ENCODE assay signal across 1 cellular context in the genomic region with DNA sequence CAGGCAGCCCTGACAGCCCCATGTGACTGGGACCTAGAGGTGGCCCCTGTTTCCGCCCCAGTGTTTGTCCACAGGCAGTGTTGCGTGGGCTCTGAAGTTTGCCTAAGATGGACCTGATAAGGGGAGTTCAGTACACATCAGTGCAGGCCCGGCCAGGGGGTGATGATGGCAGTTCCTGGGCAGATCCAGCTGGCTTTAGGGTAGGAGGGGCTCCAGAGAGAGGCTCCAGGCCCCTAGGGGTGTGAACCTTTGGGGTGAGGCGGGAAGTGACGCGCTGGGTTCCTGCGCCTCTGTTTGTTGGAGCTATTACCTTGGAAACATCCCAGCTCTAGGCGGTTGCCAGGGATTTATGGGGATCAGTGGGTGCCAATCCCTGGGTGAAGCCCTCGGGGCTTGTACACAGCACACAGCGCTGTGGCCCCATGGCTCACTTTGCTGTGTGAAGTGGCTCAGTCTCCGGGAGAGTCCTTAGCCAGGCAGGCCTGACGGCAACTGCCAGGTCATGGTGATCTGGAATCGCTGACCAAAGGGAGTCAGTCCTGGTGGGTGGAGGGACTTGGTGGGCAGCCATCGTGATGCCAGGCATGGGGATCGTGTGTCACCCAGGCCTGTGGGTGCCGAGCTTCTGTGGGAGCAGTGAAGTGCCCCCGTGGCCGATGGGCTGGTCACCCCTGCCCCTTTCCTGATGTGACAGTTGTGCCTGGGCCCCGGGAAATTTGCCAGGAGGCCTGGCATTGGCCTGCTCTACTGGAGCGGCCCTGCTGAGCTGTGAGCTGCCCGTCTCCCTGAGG.
TF ChIP-seq lines count a peak whose summit lies in the region.

No MANE protein-coding gene starts in this region.

TF ChIP-seq in HepG2, 621 proteins besides CTCF, POLR2A, EP300 and RAD21 (continued from another document and continues in another):
- TF ChIP-seq CENPX (CRISPR knock-in tag; IDR thresholded peaks at IDR 0.05) (no peak), ZNF451 (CRISPR knock-in tag; IDR thresholded peaks at IDR 0.05) (peak; percentile 99), KMT2B (CRISPR knock-in tag; IDR thresholded peaks at IDR 0.05) (peak; percentile 70; the same call in 1 of the 2 replicates), JARID2 (CRISPR knock-in tag; IDR thresholded peaks at IDR 0.05; ENCODE audit: insufficient replicate concordance) (peak; percentile 28), ZSCAN25 (CRISPR knock-in tag; IDR thresholded peaks at IDR 0.05) (peak; percentile 65; the same call in 1 of the 2 replicates), ZNF143 (CRISPR knock-in tag; IDR thresholded peaks at IDR 0.05) (0 out of 2 replicates have a peak, but pooled peaks have one; percentile 56), PITX1 (CRISPR knock-in tag; IDR thresholded peaks at IDR 0.05) (peak; percentile 93), ZNF713 (CRISPR knock-in tag; IDR thresholded peaks at IDR 0.05) (0 out of 2 replicates have a peak, but pooled peaks have one; percentile 45), ZNF343 (CRISPR knock-in tag; IDR thresholded peaks at IDR 0.05) (peak; percentile 71; the same call in 1 of the 2 replicates), ZEB1 (IDR thresholded peaks at IDR 0.05; ENCODE audit: insufficient replicate concordance, low read depth) (no peak), PCBP2 (optimal IDR thresholded peaks at IDR 0.05; ENCODE audit: low read depth, low read length, poor library complexity, severe bottlenecking) (no peak), SMARCE1 (IDR thresholded peaks at IDR 0.05; ENCODE audit: borderline replicate concordance) (no peak), NCOR1 (IDR thresholded peaks at IDR 0.05; ENCODE audit: borderline replicate concordance, low read length) (no peak; the same call in 1 of the 2 replicates), REXO4 (CRISPR knock-in tag; IDR thresholded peaks at IDR 0.05; ENCODE audit: borderline replicate concordance) (no peak), SRY (CRISPR knock-in tag; IDR thresholded peaks at IDR 0.05) (no peak), ZNF616 (CRISPR knock-in tag; IDR thresholded peaks at IDR 0.05; ENCODE audit: low read depth) (peak; percentile 18), NCOA2 (CRISPR knock-in tag; IDR thresholded peaks at IDR 0.05) (peak; percentile 99), MYC (CRISPR knock-in tag; IDR thresholded peaks at IDR 0.05; ENCODE audit: borderline replicate concordance) (peak; percentile 97), TCF7L2 (IDR thresholded peaks at IDR 0.05; ENCODE audit: low read depth, low read length) (no peak), ZNF3 (CRISPR knock-in tag; IDR thresholded peaks at IDR 0.05) (0 out of 2 replicates have a peak, but pooled peaks have one; percentile 63), ZNF136 (CRISPR knock-in tag; IDR thresholded peaks at IDR 0.05; ENCODE audit: low read depth) (peak; percentile 81; the same call in 1 of the 2 replicates), SNRNP70 (IDR thresholded peaks at IDR 0.05; ENCODE audit: low read depth, low read length) (no peak), ZNF775 (CRISPR knock-in tag; IDR thresholded peaks at IDR 0.05; ENCODE audit: borderline replicate concordance) (no peak), ZNF7 (CRISPR knock-in tag; IDR thresholded peaks at IDR 0.05) (no peak; the same call in 1 of the 2 replicates), ZNF543 (CRISPR knock-in tag; IDR thresholded peaks at IDR 0.05) (no peak; the same call in none of the 2 replicates), SNAI1 (CRISPR knock-in tag; IDR thresholded peaks at IDR 0.05; ENCODE audit: borderline replicate concordance) (no peak; the same call in 1 of the 2 replicates), ZNF615 (CRISPR knock-in tag; IDR thresholded peaks at IDR 0.05; ENCODE audit: borderline replicate concordance) (no peak), XBP1 (CRISPR knock-in tag; IDR thresholded peaks at IDR 0.05) (no peak), KLF15 (CRISPR knock-in tag; IDR thresholded peaks at IDR 0.05; ENCODE audit: borderline replicate concordance) (no peak), MXD4 (CRISPR knock-in tag; IDR thresholded peaks at IDR 0.05) (peak; percentile 98), ZC3H13 (CRISPR knock-in tag; IDR thresholded peaks at IDR 0.05) (peak; percentile 91; the same call in 1 of the 2 replicates), ZNF235 (CRISPR knock-in tag; IDR thresholded peaks at IDR 0.05; ENCODE audit: borderline replicate concordance) (0 out of 2 replicates have a peak, but pooled peaks have one; percentile 55), SMAD3 (CRISPR knock-in tag; IDR thresholded peaks at IDR 0.05) (peak; percentile 99), ZNF17 (CRISPR knock-in tag; IDR thresholded peaks at IDR 0.05) (no peak), ZNF205 (CRISPR knock-in tag; IDR thresholded peaks at IDR 0.05) (peak; percentile 94)
- TF ChIP-seq, protein P1, sequence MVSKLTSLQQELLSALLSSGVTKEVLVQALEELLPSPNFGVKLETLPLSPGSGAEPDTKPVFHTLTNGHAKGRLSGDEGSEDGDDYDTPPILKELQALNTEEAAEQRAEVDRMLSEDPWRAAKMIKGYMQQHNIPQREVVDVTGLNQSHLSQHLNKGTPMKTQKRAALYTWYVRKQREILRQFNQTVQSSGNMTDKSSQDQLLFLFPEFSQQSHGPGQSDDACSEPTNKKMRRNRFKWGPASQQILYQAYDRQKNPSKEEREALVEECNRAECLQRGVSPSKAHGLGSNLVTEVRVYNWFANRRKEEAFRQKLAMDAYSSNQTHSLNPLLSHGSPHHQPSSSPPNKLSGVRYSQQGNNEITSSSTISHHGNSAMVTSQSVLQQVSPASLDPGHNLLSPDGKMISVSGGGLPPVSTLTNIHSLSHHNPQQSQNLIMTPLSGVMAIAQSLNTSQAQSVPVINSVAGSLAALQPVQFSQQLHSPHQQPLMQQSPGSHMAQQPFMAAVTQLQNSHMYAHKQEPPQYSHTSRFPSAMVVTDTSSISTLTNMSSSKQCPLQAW (CRISPR knock-in tag; IDR thresholded peaks at IDR 0.05), result peak; percentile 99
- TF ChIP-seq, protein P2, sequence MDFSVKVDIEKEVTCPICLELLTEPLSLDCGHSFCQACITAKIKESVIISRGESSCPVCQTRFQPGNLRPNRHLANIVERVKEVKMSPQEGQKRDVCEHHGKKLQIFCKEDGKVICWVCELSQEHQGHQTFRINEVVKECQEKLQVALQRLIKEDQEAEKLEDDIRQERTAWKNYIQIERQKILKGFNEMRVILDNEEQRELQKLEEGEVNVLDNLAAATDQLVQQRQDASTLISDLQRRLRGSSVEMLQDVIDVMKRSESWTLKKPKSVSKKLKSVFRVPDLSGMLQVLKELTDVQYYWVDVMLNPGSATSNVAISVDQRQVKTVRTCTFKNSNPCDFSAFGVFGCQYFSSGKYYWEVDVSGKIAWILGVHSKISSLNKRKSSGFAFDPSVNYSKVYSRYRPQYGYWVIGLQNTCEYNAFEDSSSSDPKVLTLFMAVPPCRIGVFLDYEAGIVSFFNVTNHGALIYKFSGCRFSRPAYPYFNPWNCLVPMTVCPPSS (IDR thresholded peaks at IDR 0.05), result no peak
- TF ChIP-seq, protein P3, sequence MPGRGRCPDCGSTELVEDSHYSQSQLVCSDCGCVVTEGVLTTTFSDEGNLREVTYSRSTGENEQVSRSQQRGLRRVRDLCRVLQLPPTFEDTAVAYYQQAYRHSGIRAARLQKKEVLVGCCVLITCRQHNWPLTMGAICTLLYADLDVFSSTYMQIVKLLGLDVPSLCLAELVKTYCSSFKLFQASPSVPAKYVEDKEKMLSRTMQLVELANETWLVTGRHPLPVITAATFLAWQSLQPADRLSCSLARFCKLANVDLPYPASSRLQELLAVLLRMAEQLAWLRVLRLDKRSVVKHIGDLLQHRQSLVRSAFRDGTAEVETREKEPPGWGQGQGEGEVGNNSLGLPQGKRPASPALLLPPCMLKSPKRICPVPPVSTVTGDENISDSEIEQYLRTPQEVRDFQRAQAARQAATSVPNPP (CRISPR knock-in tag; IDR thresholded peaks at IDR 0.05), result no peak
- TF ChIP-seq, protein P4, sequence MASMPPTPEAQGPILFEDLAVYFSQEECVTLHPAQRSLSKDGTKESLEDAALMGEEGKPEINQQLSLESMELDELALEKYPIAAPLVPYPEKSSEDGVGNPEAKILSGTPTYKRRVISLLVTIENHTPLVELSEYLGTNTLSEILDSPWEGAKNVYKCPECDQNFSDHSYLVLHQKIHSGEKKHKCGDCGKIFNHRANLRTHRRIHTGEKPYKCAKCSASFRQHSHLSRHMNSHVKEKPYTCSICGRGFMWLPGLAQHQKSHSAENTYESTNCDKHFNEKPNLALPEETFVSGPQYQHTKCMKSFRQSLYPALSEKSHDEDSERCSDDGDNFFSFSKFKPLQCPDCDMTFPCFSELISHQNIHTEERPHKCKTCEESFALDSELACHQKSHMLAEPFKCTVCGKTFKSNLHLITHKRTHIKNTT (CRISPR knock-in tag; IDR thresholded peaks at IDR 0.05), result no peak
- TF ChIP-seq, protein P5, sequence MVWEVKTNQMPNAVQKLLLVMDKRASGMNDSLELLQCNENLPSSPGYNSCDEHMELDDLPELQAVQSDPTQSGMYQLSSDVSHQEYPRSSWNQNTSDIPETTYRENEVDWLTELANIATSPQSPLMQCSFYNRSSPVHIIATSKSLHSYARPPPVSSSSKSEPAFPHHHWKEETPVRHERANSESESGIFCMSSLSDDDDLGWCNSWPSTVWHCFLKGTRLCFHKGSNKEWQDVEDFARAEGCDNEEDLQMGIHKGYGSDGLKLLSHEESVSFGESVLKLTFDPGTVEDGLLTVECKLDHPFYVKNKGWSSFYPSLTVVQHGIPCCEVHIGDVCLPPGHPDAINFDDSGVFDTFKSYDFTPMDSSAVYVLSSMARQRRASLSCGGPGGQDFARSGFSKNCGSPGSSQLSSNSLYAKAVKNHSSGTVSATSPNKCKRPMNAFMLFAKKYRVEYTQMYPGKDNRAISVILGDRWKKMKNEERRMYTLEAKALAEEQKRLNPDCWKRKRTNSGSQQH (CRISPR knock-in tag; IDR thresholded peaks at IDR 0.05; ENCODE audit: low read depth), result no peak; the same call in 1 of the 2 replicates
- TF ChIP-seq, protein P6, sequence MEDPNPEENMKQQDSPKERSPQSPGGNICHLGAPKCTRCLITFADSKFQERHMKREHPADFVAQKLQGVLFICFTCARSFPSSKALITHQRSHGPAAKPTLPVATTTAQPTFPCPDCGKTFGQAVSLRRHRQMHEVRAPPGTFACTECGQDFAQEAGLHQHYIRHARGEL (CRISPR knock-in tag; IDR thresholded peaks at IDR 0.05), result peak; percentile 51; the same call in 1 of the 2 replicates
- TF ChIP-seq, protein P7, sequence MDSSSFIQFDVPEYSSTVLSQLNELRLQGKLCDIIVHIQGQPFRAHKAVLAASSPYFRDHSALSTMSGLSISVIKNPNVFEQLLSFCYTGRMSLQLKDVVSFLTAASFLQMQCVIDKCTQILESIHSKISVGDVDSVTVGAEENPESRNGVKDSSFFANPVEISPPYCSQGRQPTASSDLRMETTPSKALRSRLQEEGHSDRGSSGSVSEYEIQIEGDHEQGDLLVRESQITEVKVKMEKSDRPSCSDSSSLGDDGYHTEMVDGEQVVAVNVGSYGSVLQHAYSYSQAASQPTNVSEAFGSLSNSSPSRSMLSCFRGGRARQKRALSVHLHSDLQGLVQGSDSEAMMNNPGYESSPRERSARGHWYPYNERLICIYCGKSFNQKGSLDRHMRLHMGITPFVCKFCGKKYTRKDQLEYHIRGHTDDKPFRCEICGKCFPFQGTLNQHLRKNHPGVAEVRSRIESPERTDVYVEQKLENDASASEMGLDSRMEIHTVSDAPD (CRISPR knock-in tag; IDR thresholded peaks at IDR 0.05), result peak; percentile 88; the same call in 1 of the 2 replicates
- TF ChIP-seq, protein P8, sequence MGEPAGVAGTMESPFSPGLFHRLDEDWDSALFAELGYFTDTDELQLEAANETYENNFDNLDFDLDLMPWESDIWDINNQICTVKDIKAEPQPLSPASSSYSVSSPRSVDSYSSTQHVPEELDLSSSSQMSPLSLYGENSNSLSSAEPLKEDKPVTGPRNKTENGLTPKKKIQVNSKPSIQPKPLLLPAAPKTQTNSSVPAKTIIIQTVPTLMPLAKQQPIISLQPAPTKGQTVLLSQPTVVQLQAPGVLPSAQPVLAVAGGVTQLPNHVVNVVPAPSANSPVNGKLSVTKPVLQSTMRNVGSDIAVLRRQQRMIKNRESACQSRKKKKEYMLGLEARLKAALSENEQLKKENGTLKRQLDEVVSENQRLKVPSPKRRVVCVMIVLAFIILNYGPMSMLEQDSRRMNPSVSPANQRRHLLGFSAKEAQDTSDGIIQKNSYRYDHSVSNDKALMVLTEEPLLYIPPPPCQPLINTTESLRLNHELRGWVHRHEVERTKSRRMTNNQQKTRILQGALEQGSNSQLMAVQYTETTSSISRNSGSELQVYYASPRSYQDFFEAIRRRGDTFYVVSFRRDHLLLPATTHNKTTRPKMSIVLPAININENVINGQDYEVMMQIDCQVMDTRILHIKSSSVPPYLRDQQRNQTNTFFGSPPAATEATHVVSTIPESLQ (CRISPR knock-in tag; conservative IDR thresholded peaks at IDR 0.05), result no peak
- TF ChIP-seq, protein P9, sequence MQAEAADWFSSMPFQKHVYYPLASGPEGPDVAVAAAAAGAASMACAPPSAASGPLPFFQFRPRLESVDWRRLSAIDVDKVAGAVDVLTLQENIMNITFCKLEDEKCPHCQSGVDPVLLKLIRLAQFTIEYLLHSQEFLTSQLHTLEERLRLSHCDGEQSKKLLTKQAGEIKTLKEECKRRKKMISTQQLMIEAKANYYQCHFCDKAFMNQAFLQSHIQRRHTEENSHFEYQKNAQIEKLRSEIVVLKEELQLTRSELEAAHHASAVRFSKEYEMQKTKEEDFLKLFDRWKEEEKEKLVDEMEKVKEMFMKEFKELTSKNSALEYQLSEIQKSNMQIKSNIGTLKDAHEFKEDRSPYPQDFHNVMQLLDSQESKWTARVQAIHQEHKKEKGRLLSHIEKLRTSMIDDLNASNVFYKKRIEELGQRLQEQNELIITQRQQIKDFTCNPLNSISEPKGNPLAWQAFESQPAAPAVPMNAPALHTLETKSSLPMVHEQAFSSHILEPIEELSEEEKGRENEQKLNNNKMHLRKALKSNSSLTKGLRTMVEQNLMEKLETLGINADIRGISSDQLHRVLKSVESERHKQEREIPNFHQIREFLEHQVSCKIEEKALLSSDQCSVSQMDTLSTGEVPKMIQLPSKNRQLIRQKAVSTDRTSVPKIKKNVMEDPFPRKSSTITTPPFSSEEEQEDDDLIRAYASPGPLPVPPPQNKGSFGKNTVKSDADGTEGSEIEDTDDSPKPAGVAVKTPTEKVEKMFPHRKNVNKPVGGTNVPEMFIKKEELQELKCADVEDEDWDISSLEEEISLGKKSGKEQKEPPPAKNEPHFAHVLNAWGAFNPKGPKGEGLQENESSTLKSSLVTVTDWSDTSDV (CRISPR knock-in tag; IDR thresholded peaks at IDR 0.05), result no peak
- TF ChIP-seq, protein P10, sequence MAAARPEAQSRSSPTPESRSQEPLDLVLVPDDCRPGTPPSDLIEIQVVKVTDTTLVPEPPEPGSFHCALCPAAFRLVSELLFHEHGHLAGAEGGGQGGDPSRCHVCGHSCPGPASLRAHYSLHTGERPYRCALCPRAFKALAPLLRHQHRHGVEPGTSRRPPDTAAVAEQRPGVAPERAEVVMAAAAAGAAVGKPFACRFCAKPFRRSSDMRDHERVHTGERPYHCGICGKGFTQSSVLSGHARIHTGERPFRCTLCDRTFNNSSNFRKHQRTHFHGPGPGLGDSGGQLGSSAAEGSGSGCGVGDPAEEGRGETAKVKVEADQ (CRISPR knock-in tag; IDR thresholded peaks at IDR 0.05; ENCODE audit: borderline replicate concordance), result peak; percentile 97
- TF ChIP-seq, protein P11, sequence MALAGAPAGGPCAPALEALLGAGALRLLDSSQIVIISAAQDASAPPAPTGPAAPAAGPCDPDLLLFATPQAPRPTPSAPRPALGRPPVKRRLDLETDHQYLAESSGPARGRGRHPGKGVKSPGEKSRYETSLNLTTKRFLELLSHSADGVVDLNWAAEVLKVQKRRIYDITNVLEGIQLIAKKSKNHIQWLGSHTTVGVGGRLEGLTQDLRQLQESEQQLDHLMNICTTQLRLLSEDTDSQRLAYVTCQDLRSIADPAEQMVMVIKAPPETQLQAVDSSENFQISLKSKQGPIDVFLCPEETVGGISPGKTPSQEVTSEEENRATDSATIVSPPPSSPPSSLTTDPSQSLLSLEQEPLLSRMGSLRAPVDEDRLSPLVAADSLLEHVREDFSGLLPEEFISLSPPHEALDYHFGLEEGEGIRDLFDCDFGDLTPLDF (CRISPR knock-in tag; IDR thresholded peaks at IDR 0.05), result 0 out of 2 replicates have a peak, but pooled peaks have one; percentile 43
